21 cellular contexts compared by ENCODE assay signal in genomic region chr17:15952048-15952532, GRCh38. TPM values are rescaled to one million over a fixed set of nuclear protein-coding genes. Genes with fewer than 3 reads are reported as not detected.
"Had no signal": no experiment of that assay in that cellular context is flagged by ENCODE, and none has a peak within 500 bp of the region (broad histone marks: within the 10 kb centered on the region; RNA-seq: fewer than 3 reads in every experiment).

No MANE protein-coding gene starts in this region.

- H3K4me3 ChIP-seq: heart left ventricle, lower lobe of right lung, smooth muscle cell, uterus had no signal

- H3K9me3 Mint-ChIP-seq: activated B cell treated with CpG ODN at 0.5 μM for 24 hours; activated naive CD8-positive, alpha-beta T cell treated with anti-CD3 and anti-CD28 coated beads, Interleukin-2, amount 50 U/mL, for 24 hours; activated T-cell treated with anti-CD3 and anti-CD28 coated beads, Interleukin-2, amount 50 U/mL, for 4 hours; dendritic cell treated with granulocyte-macrophage colony-stimulating factor and Interleukin-4, amounts not matched to agents 40 ng/mL and 50 ng/mL, for 4 days; naive B cell; neural crest cell; stimulated activated naive B cell treated with anti-CD40 and anti-IgM and Interleukin-4, amounts not matched to agents 10 μg/mL and 1 μg/mL and 100 μg/mL, for 72 hours; T-helper 2 cell treated with Interferon-gamma antibody and Interleukin-4, amounts not matched to agents 5 μg/mL and 100 μg/mL, for 36 hours had no signal

- H3K4me3 Mint-ChIP-seq: activated B cell treated with CpG ODN at 0.5 μM for 24 hours; activated CD4-positive, alpha-beta T cell treated with anti-CD3 and anti-CD28 coated beads for 36 hours; activated naive CD8-positive, alpha-beta T cell treated with anti-CD3 and anti-CD28 coated beads, Interleukin-2, amount 50 U/mL, for 24 hours; activated T-cell treated with anti-CD3 and anti-CD28 coated beads, Interleukin-2, amount 50 U/mL, for 4 hours; dendritic cell treated with granulocyte-macrophage colony-stimulating factor and Interleukin-4, amounts not matched to agents 40 ng/mL and 50 ng/mL, for 4 days; naive B cell; neural crest cell; stimulated activated naive B cell treated with anti-CD40 and anti-IgM and Interleukin-4, amounts not matched to agents 10 μg/mL and 1 μg/mL and 100 μg/mL, for 72 hours; T-helper 2 cell treated with Interferon-gamma antibody and Interleukin-4, amounts not matched to agents 5 μg/mL and 100 μg/mL, for 36 hours had no signal

- H3K4me1 ChIP-seq: uterus had no signal

- H3K4me1 Mint-ChIP-seq: activated B cell treated with CpG ODN at 0.5 μM for 24 hours, naive B cell had no signal

- H3K9me3 ChIP-seq: heart left ventricle, lower lobe of right lung, uterus had no signal

- H3K36me3 ChIP-seq: heart left ventricle, lower lobe of right lung, uterus had no signal

- H3K27ac Mint-ChIP-seq: activated B cell treated with CpG ODN at 0.5 μM for 24 hours; activated CD4-positive, alpha-beta T cell treated with anti-CD3 and anti-CD28 coated beads for 36 hours; activated naive CD8-positive, alpha-beta T cell treated with anti-CD3 and anti-CD28 coated beads, Interleukin-2, amount 50 U/mL, for 24 hours; dendritic cell treated with granulocyte-macrophage colony-stimulating factor and Interleukin-4, amounts not matched to agents 40 ng/mL and 50 ng/mL, for 4 days; stimulated activated naive B cell treated with anti-CD40 and anti-IgM and Interleukin-4, amounts not matched to agents 10 μg/mL and 1 μg/mL and 100 μg/mL, for 72 hours had no signal

- H3K27ac ChIP-seq: heart left ventricle, lower lobe of right lung, uterus had no signal

- H3K36me3 Mint-ChIP-seq: naive B cell; stimulated activated naive B cell treated with anti-CD40 and anti-IgM and Interleukin-4, amounts not matched to agents 10 μg/mL and 1 μg/mL and 100 μg/mL, for 72 hours had no signal

- H3K27me3 ChIP-seq: heart left ventricle, uterus had no signal

- DNase-seq: activated B cell treated with CpG ODN at 0.5 μM for 24 hours; activated CD4-positive, alpha-beta T cell treated with anti-CD3 and anti-CD28 coated beads for 36 hours; activated CD4-positive, alpha-beta T cell treated with anti-CD3 and anti-CD28 coated beads, Interleukin-2, amount 50 U/mL, for 48 hours; activated CD8-positive, alpha-beta memory T cell treated with anti-CD3 and anti-CD28 coated beads, Interleukin-2, amount 50 U/mL, for 48 hours; activated naive CD4-positive, alpha-beta T cell treated with anti-CD3 and anti-CD28 coated beads, Interleukin-2, amount 50 U/mL, for 16 hours; activated naive CD8-positive, alpha-beta T cell treated with anti-CD3 and anti-CD28 coated beads, Interleukin-2, amount 50 U/mL, for 24 hours; activated T-cell treated with anti-CD3 and anti-CD28 coated beads, Interleukin-2, amount 50 U/mL, for 4 hours; effector CD4-positive, alpha-beta T cell; heart left ventricle; lower lobe of right lung; mesendoderm; naive B cell; stimulated activated CD4-positive, alpha-beta T cell treated with anti-CD3 and anti-CD28 coated beads, Interleukin-2, amount 100 ng/mL, for 48 hours; stimulated activated CD8-positive, alpha-beta memory T cell treated with anti-CD3 and anti-CD28 coated beads, Interleukin-4, amount 100 ng/mL, for 48 hours; stimulated activated naive B cell treated with anti-CD40 and anti-IgM and Interleukin-4, amounts not matched to agents 10 μg/mL and 1 μg/mL and 100 μg/mL, for 72 hours; trophoblast cell; uterus had no signal

RNA-seq across cellular contexts. Expression of gene ADORA2B, which starts 7.2 kb away (rescaled TPM):
- total RNA-seq: activated B cell treated with CpG ODN at 0.5 μM for 24 hours had no signal
